ENCODE assay signal across 10 cellular contexts in the genomic region with DNA sequence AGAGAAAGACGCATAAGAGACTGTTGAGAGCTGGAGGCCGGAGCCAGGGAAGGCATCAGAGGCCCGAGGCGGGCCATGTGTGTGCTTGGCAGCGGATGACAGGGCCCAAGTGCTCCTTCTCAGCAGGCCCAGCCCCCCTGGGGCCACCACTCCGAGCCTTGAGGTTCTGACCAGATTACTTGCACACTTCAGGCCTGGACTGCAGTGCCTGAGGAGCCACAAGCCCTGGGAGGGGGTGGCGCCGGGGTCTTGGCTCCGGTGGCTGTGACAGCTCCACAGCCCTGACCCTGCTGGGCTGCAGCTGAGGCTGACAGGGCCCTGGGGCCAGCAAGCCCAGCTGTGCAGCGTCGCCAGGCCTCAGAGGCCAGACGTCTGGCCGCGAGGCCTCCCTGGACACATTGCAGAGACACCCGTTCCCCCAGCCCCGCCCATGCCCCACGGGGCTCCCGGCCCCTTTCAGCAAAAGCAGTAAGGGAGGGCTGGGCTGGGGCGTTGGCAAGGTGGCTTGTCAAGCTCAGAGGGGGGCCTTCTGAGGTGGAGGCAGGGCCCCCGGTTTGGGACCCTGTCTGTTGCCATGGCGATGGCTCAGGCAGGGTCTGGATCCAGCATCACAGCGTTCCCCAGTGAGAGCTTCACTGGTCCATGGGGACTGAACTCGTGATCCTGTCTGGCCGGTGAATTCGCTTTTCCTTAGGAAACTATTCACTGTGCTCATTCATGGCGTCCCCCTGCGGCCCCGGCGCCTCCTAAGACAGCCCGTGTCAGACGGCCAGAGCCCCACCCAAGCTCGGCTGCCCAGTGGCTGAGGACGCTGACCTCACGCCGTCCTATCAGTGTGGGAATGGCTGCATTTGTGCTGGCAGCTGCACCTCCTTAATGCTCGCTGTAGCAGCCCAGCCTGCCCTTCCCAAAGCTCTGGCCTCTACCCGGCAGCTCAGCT. TPM values are rescaled to one million over a fixed set of nuclear protein-coding genes. Genes with fewer than 3 reads are reported as not detected.
DNase-seq lines count a peak whose midpoint lies in the region; ATAC-seq and TF ChIP-seq lines count a peak whose summit lies in the region.
"Had no signal": no experiment of that assay in that cellular context is flagged by ENCODE, and none has a peak within 500 bp of the region (broad histone marks: within the 10 kb centered on the region; RNA-seq: fewer than 3 reads in every experiment).

No MANE protein-coding gene starts in this region.

- in situ Hi-C loops in gastrocnemius medialis (cut with MboI; ENCODE audit: low sequenced_read_pairs in 4 of 4) = no loop called here

- TF ChIP-seq CTCF in coronary artery (IDR thresholded peaks at IDR 0.05) (no peak), left lung (IDR thresholded peaks at IDR 0.05) (no peak), gastrocnemius medialis (IDR thresholded peaks at IDR 0.05 in 4 of 5, conservative IDR thresholded peaks at IDR 0.05 in 1 of 5) (no peak)

- no peaks in the 10 kb centered on the region for H3K36me3 Mint-ChIP-seq in activated CD4-positive, alpha-beta T cell treated with anti-CD3 and anti-CD28 coated beads, Interleukin-2, amount 10 ng/mL, durations not matched to agents 24 days and 14 days (ENCODE audit: low read depth)
- H3K36me3 Mint-ChIP-seq: memory B cell had no signal

- peaks cover 3% of the 10 kb centered on the region for H3K4me1 Mint-ChIP-seq in activated CD4-positive, alpha-beta T cell treated with anti-CD3 and anti-CD28 coated beads, Interleukin-2, amount 10 ng/mL, durations not matched to agents 24 days and 14 days

- peaks cover 27% of the 10 kb centered on the region for H3K27me3 Mint-ChIP-seq in activated CD4-positive, alpha-beta T cell treated with anti-CD3 and anti-CD28 coated beads, Interleukin-2, amount 10 ng/mL, durations not matched to agents 24 days and 14 days

- ATAC-seq in left lung (peak; percentile 49), gastrocnemius medialis (peak; percentile 23 to 28), HG03354 (IDR thresholded peaks at IDR 0.05; ENCODE audit: poor library complexity, severe bottlenecking, unreplicated experiment) (no peak), GM18909 (IDR thresholded peaks at IDR 0.05; ENCODE audit: poor library complexity, unreplicated experiment) (no peak)

- no peak overlapping the region for H3K27ac Mint-ChIP-seq in activated CD4-positive, alpha-beta T cell treated with anti-CD3 and anti-CD28 coated beads, Interleukin-2, amount 10 ng/mL, durations not matched to agents 24 days and 14 days
- H3K27ac Mint-ChIP-seq: memory B cell had no signal

- H3K4me1 ChIP-seq in left lung (peaks cover 15 to 19% of the 10 kb centered on the region in 2 donors), gastrocnemius medialis (peaks cover 40 to 42% of the 10 kb centered on the region in 2 donors)

- peaks cover 0 to 25% of the 10 kb centered on the region in 2 donors for H3K27me3 ChIP-seq in left lung
- H3K27me3 ChIP-seq in gastrocnemius medialis = peaks cover 0 to 2% (median 0%) of the 10 kb centered on the region in 3 donors

- no peaks in the 10 kb centered on the region for H3K36me3 ChIP-seq in left lung
- H3K36me3 ChIP-seq in gastrocnemius medialis = no peaks in the 10 kb centered on the region

- no peaks in the 10 kb centered on the region for H3K9me3 ChIP-seq in left lung
- no peaks in the 10 kb centered on the region for H3K9me3 ChIP-seq in gastrocnemius medialis

- DNase-seq in Daoy (ENCODE audit: low read depth) (peak; percentile 13), coronary artery (ENCODE audit: low spot score) (peak; percentile 97), left lung (peak in 1 of 2 donors; percentile 80), gastrocnemius medialis (peak in 1 of 2 donors; percentile 66), NCI-H187 (lab: John Stamatoyannopoulos, UW) (no peak)
- DNase-seq in activated CD4-positive, alpha-beta T cell treated with anti-CD3 and anti-CD28 coated beads, Interleukin-2, amount 10 ng/mL, durations not matched to agents 24 days and 14 days = no peak
- DNase-seq: Kasumi-1 had no signal

- H3K4me3 Mint-ChIP-seq in activated CD4-positive, alpha-beta T cell treated with anti-CD3 and anti-CD28 coated beads, Interleukin-2, amount 10 ng/mL, durations not matched to agents 24 days and 14 days = no peak overlapping the region
- H3K4me3 Mint-ChIP-seq: memory B cell had no signal

- TF ChIP-seq POLR2A in gastrocnemius medialis (IDR thresholded peaks at IDR 0.05) = no peak

- H3K27ac ChIP-seq in coronary artery (peak overlapping the region; percentile 95 to 96), left lung (peak overlapping the region; percentile 13 to 36), gastrocnemius medialis (peak overlapping the region; percentile 48 to 73 (median 58))

- intact Hi-C loops in left lung (cut with DNase I) (no loop called here), gastrocnemius medialis (cut with DNase I; ENCODE audit: low total_unique reads) (no loop called here)
- intact Hi-C loops in activated CD4-positive, alpha-beta T cell treated with anti-CD3 and anti-CD28 coated beads, Interleukin-2, amount 10 ng/mL, durations not matched to agents 24 days and 14 days (cut with micrococcal nuclease) = no loop called here

- H3K4me3 ChIP-seq in coronary artery (peak overlapping the region; percentile 90), left lung (no peak overlapping the region), gastrocnemius medialis (peak overlapping the region in 1 of 4 donors; percentile 1)

- no peaks in the 10 kb centered on the region for H3K9me3 Mint-ChIP-seq in activated CD4-positive, alpha-beta T cell treated with anti-CD3 and anti-CD28 coated beads, Interleukin-2, amount 10 ng/mL, durations not matched to agents 24 days and 14 days
- H3K9me3 Mint-ChIP-seq: memory B cell had no signal

RNA-seq across cellular contexts. Expression of a gene that starts 5.7 kb away (rescaled TPM):
- total RNA-seq in Daoy (2014; rRNA removed; shearing (Covaris generic)) = 0.06 and 0.23 TPM in 2 replicates
- total RNA-seq in left lung (100 to 1,000 TPM; 202 to 673 TPM), gastrocnemius medialis (10 to 100 TPM in 1 of 4 donors, 1 to 10 TPM in 3; 5.3 to 14.8 (median 6.9) TPM)
- total RNA-seq in activated CD4-positive, alpha-beta T cell treated with anti-CD3 and anti-CD28 coated beads, Interleukin-2, amount 10 ng/mL, durations not matched to agents 24 days and 14 days = not detected in 2 replicates

RNA-seq across cellular contexts. Expression of a gene that starts 50.0 kb away (rescaled TPM):
- total RNA-seq in Daoy (2014; rRNA removed; shearing (Covaris generic)) = 41.0 and 52.2 TPM in 2 replicates
- total RNA-seq in left lung = 10 to 100 TPM; 40.8 to 47.2 TPM
- total RNA-seq in gastrocnemius medialis = 10 to 100 TPM; 15.3 to 56.4 (median 23.3) TPM
- total RNA-seq in activated CD4-positive, alpha-beta T cell treated with anti-CD3 and anti-CD28 coated beads, Interleukin-2, amount 10 ng/mL, durations not matched to agents 24 days and 14 days = 25.3 and 26.3 TPM in 2 replicates

Comparison
In these comparisons a context has a peak if more than half of its experiments do, and no peak if none do; other contexts are left out.
1. DNase-seq: peak in Daoy (single experiment) and coronary artery (single experiment); none in activated CD4-positive, alpha-beta T cell treated with anti-CD3 and anti-CD28 coated beads, Interleukin-2, amount 10 ng/mL, durations not matched to agents 24 days and 14 days (single experiment) and NCI-H187 (0 of 2).
2. H3K27ac ChIP-seq: peak in every context shown above with its lines; median percentile 96 in coronary artery; 58 in gastrocnemius medialis; 24 in left lung.
3. ATAC-seq: peak in left lung (single experiment) and gastrocnemius medialis (2 of 2); none in HG03354 (single experiment) and GM18909 (single experiment).
4. RNA of a gene that starts 5.7 kb away (total RNA-seq): 202 to 673 TPM in left lung; 5.3 to 14.8 TPM in gastrocnemius medialis, 0.06 to 0.23 TPM in Daoy and not detected in activated CD4-positive, alpha-beta T cell treated with anti-CD3 and anti-CD28 coated beads, Interleukin-2, amount 10 ng/mL, durations not matched to agents 24 days and 14 days; every median in the first group is over 10 times any median in the second.